ENCODE assay signal across 8 cellular contexts in the genomic region with DNA sequence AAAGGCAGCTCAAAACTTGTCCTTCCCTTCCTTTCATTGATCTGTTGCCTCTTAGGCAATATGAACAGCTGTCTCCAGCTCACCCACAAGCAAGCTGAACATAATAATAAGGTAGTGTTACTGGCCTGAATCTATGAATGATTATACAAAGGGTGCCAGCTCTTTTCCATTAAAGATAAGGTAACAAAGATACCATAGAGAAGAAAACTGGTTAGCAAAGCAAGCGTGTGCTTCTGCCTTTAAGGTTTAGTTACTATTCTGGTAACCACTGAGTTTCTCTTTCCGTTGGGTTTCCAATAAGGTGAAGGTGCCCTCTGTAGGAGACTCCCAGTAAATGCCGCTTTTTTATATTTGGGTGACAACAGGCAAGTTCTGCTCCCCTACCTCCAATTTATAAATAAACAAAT. TPM values are rescaled to one million over a fixed set of nuclear protein-coding genes. Genes with fewer than 3 reads are reported as not detected.
DNase-seq lines count a peak whose midpoint lies in the region; ATAC-seq and TF ChIP-seq lines count a peak whose summit lies in the region.

No MANE protein-coding gene starts in this region.

- no peaks in the 10 kb centered on the region for H3K79me2 ChIP-seq in DOHH2 (ENCODE audit: control insufficient read depth, low read length)

- no peaks in the 10 kb centered on the region for H3F3A ChIP-seq in DOHH2 (ENCODE audit: control insufficient read depth, insufficient read depth)

- no peaks in the 10 kb centered on the region for H3K9me3 ChIP-seq in DOHH2 (ENCODE audit: control insufficient read depth, insufficient read depth, low read length)

- H4K20me1 ChIP-seq in DOHH2 (ENCODE audit: control insufficient read depth, insufficient read depth, low read depth, low read length) = no peaks in the 10 kb centered on the region

- no peaks in the 10 kb centered on the region for H3K4me1 ChIP-seq in DOHH2 (ENCODE audit: control insufficient read depth, low read length)

- TF ChIP-seq CTCF in DOHH2 (IDR thresholded peaks at IDR 0.05; ENCODE audit: low read depth, low read length, poor library complexity, severe bottlenecking) (peak; percentile 42), choroid plexus epithelial cell (conservative IDR thresholded peaks at IDR 0.05; ENCODE audit: low read depth, low read length) (peak; percentile 74)

- no peaks in the 10 kb centered on the region for H3K36me3 ChIP-seq in DOHH2 (ENCODE audit: control insufficient read depth, low read length)

- H3K4me2 ChIP-seq in DOHH2 (ENCODE audit: low read length) = no peak overlapping the region

- H3K9me2 ChIP-seq in DOHH2 (replicated peaks; ENCODE audit: control insufficient read depth, low read length) = no peaks in the 10 kb centered on the region

- peak; percentile 82 for DNase-seq in NCI-H748 treated with DMSO at 0.1 percent for 48 hours (lab: John Stamatoyannopoulos, UW)
- DNase-seq in choroid plexus epithelial cell (ENCODE audit: low read depth) = peak; percentile 66
- peak; percentile 26 for DNase-seq in mucosa of gallbladder (ENCODE audit: low spot score)
- no peak for DNase-seq in effector CD8-positive, alpha-beta T cell (lab: John Stamatoyannopoulos, UW)
- DNase-seq in NCI-H446 treated with DMSO at 0.1 percent for 48 hours (lab: John Stamatoyannopoulos, UW) = no peak

- ATAC-seq in GM19467 (IDR thresholded peaks at IDR 0.05; ENCODE audit: unreplicated experiment) = peak; percentile 90
- ATAC-seq in HG03432 (IDR thresholded peaks at IDR 0.05; ENCODE audit: unreplicated experiment) = peak; percentile 92

- H3K27me3 ChIP-seq in DOHH2 (ENCODE audit: control insufficient read depth, low read length) = no peaks in the 10 kb centered on the region

- no peak overlapping the region for H3K27ac ChIP-seq in DOHH2 (ENCODE audit: low read depth, low read length)

- H3K4me3 ChIP-seq in DOHH2 (ENCODE audit: low read length) = no peak overlapping the region
- no peak overlapping the region for H3K4me3 ChIP-seq in choroid plexus epithelial cell (ENCODE audit: low read depth, low read length)

RNA-seq across cellular contexts. Expression of a gene that starts 12.1 kb away (rescaled TPM):
- 31.0 TPM for total RNA-seq in mucosa of gallbladder

Comparison
In these comparisons a context has a peak if more than half of its experiments do, and no peak if none do; other contexts are left out.
1. DNase-seq: peak in NCI-H748 treated with DMSO at 0.1 percent for 48 hours (single experiment), choroid plexus epithelial cell (single experiment) and mucosa of gallbladder (single experiment); none in effector CD8-positive, alpha-beta T cell (single experiment) and NCI-H446 treated with DMSO at 0.1 percent for 48 hours (single experiment).